8 cellular contexts compared by ENCODE assay signal in genomic region chr3:11282250-11283125, GRCh38. TPM values are rescaled to one million over a fixed set of nuclear protein-coding genes. Genes with fewer than 3 reads are reported as not detected.
DNase-seq lines count a peak whose midpoint lies in the region; ATAC-seq and TF ChIP-seq lines count a peak whose summit lies in the region.

No MANE protein-coding gene starts in this region.

- no peak for TF ChIP-seq POLR2A in suprapubic skin (IDR thresholded peaks at IDR 0.05)

- H3K79me2 ChIP-seq in neural progenitor cell (ENCODE audit: low read depth), result no peaks in the 10 kb centered on the region

- peak overlapping the region; percentile 44 for H3K27ac ChIP-seq in lower lobe of right lung
- peak overlapping the region; percentile 20 for H3K27ac ChIP-seq in suprapubic skin
- no peak overlapping the region for H3K27ac ChIP-seq in neural progenitor cell

- no peak overlapping the region for H3K4me3 ChIP-seq in lower lobe of right lung
- H3K4me3 ChIP-seq in suprapubic skin, result no peak overlapping the region
- H3K4me3 ChIP-seq in neural progenitor cell, result no peak overlapping the region
- H3K4me3 ChIP-seq in BE2C (ENCODE audit: low read depth, low read length), result no peak overlapping the region

- H3K27me3 Mint-ChIP-seq in chondrocyte (ENCODE audit: low read depth) (no peaks in the 10 kb centered on the region), neural progenitor cell (ENCODE audit: insufficient read depth, low read depth) (no peaks in the 10 kb centered on the region)

- peaks cover 37% of the 10 kb centered on the region for H3K4me1 ChIP-seq in lower lobe of right lung
- peaks cover 24% of the 10 kb centered on the region for H3K4me1 ChIP-seq in suprapubic skin
- H3K4me1 ChIP-seq in neural progenitor cell, result no peaks in the 10 kb centered on the region
- H3K4me1 ChIP-seq in BE2C, result no peaks in the 10 kb centered on the region

- peak overlapping the region; percentile 65 for H3K27ac Mint-ChIP-seq in chondrocyte (ENCODE audit: unreplicated experiment)
- H3K27ac Mint-ChIP-seq in neural progenitor cell, result no peak overlapping the region

- no peaks in the 10 kb centered on the region for H3F3A ChIP-seq in neural progenitor cell (ENCODE audit: low read depth)

- peaks cover 2% of the 10 kb centered on the region for H3K36me3 Mint-ChIP-seq in chondrocyte (ENCODE audit: low read depth)
- H3K36me3 Mint-ChIP-seq in neural progenitor cell, result no peaks in the 10 kb centered on the region

- H3K9me3 Mint-ChIP-seq in chondrocyte (ENCODE audit: low read depth) (no peaks in the 10 kb centered on the region), neural progenitor cell (no peaks in the 10 kb centered on the region)

- H3K36me3 ChIP-seq in lower lobe of right lung, result peaks cover 46% of the 10 kb centered on the region
- H3K36me3 ChIP-seq in suprapubic skin, result peaks cover 11% of the 10 kb centered on the region
- H3K36me3 ChIP-seq in neural progenitor cell, result no peaks in the 10 kb centered on the region
- no peaks in the 10 kb centered on the region for H3K36me3 ChIP-seq in BE2C

- no peaks in the 10 kb centered on the region for H3K27me3 ChIP-seq in lower lobe of right lung (ENCODE audit: low read depth)
- no peaks in the 10 kb centered on the region for H3K27me3 ChIP-seq in suprapubic skin
- H3K27me3 ChIP-seq in neural progenitor cell, result no peaks in the 10 kb centered on the region
- no peaks in the 10 kb centered on the region for H3K27me3 ChIP-seq in BE2C

- H3K4me3 Mint-ChIP-seq in chondrocyte (ENCODE audit: unreplicated experiment), result no peak overlapping the region
- H3K4me3 Mint-ChIP-seq in neural progenitor cell, result no peak overlapping the region

- no peak for TF ChIP-seq CTCF in chondrocyte (IDR thresholded peaks at IDR 0.05)
- TF ChIP-seq CTCF in lower lobe of right lung (IDR thresholded peaks at IDR 0.05), result no peak
- no peak for TF ChIP-seq CTCF in suprapubic skin (IDR thresholded peaks at IDR 0.05)
- TF ChIP-seq CTCF in neural progenitor cell (IDR thresholded peaks at IDR 0.05), result no peak
- TF ChIP-seq CTCF in BE2C (IDR thresholded peaks at IDR 0.05; ENCODE audit: low read depth, low read length), result no peak

- ATAC-seq in lower lobe of right lung (peak; percentile 32 to 67), HG03442 (IDR thresholded peaks at IDR 0.05; ENCODE audit: unreplicated experiment) (no peak)

- peaks cover 29% of the 10 kb centered on the region for H3K4me1 Mint-ChIP-seq in chondrocyte (ENCODE audit: low read depth)
- H3K4me1 Mint-ChIP-seq in neural progenitor cell, result no peaks in the 10 kb centered on the region

- H4K20me1 ChIP-seq in neural progenitor cell (ENCODE audit: low read depth), result no peaks in the 10 kb centered on the region

- TF ChIP-seq EP300 in suprapubic skin (IDR thresholded peaks at IDR 0.05), result no peak

- H3K9me3 ChIP-seq in lower lobe of right lung (no peaks in the 10 kb centered on the region), suprapubic skin (no peaks in the 10 kb centered on the region), neural progenitor cell (ENCODE audit: low read depth) (no peaks in the 10 kb centered on the region), BE2C (no peaks in the 10 kb centered on the region)

- DNase-seq in NCI-H446 treated with DMSO at 0.1 percent for 48 hours (lab: John Stamatoyannopoulos, UW), result peak; percentile 27
- DNase-seq in chondrocyte (ENCODE audit: low spot score), result no peak
- no peak for DNase-seq in lower lobe of right lung
- no peak for DNase-seq in suprapubic skin (ENCODE audit: low spot score in 2 of 2)
- DNase-seq in neural progenitor cell (ENCODE audit: low spot score), result no peak
- no peak for DNase-seq in activated effector memory CD4-positive, alpha-beta T cell treated with anti-CD3 and anti-CD28 coated beads, Interleukin-2, amount 50 U/mL, for 16 hours
- DNase-seq in BE2C, result no peak

- H3K9ac ChIP-seq in neural progenitor cell, result no peak overlapping the region

- WGBS in suprapubic skin, result 50% methylated on average over 5 of the region's 5 CpGs

- H3K4me2 ChIP-seq in neural progenitor cell, result no peak overlapping the region

- H2AFZ ChIP-seq in neural progenitor cell (replicated peaks), result no peak overlapping the region

- intact Hi-C loops in lower lobe of right lung (cut with DNase I), result no loop called here

RNA-seq across cellular contexts. Expression of gene ATG7, which starts 10.3 kb away (rescaled TPM):
- total RNA-seq in chondrocyte (27.4 to 34.3 TPM (median 29.0 TPM) in 3 replicates), lower lobe of right lung (61.7 TPM), suprapubic skin (100 to 1,000 TPM in 1 of 4 donors, 10 to 100 TPM in 3; 49.4 to 145 (median 82.1) TPM), neural progenitor cell (ENCODE audit: low replicate concordance) (35.5 and 53.5 TPM in 2 replicates)
- 7.4 TPM for polyA plus RNA-seq in BE2C (2012; ENCODE audit: insufficient read depth, insufficient read length, low read depth)
